Comparison of ENCODE assay signal across 8 cellular contexts in genomic region chr2:10493636-10494281, GRCh38. TPM values are rescaled to one million over a fixed set of nuclear protein-coding genes. Genes with fewer than 3 reads are reported as not detected.
A peak's percentile ranks its signal among the peaks of the same experiment; 100 is the strongest.
DNase-seq lines count a peak whose midpoint lies in the region; ATAC-seq and TF ChIP-seq lines count a peak whose summit lies in the region.

No MANE protein-coding gene starts in this region.

- peaks cover 5% of the 10 kb centered on the region for H3K36me3 Mint-ChIP-seq in chondrocyte (ENCODE audit: low read depth)

- H3K4me3 Mint-ChIP-seq in chondrocyte (ENCODE audit: unreplicated experiment) = no peak overlapping the region

- TF ChIP-seq CTCF in AG09309 (IDR thresholded peaks at IDR 0.05; ENCODE audit: control insufficient read depth, insufficient read depth, low read depth, low read length, missing control alignments) (no peak), chondrocyte (IDR thresholded peaks at IDR 0.05) (no peak)

- ATAC-seq in GM19452 (IDR thresholded peaks at IDR 0.05; ENCODE audit: unreplicated experiment) (peak; percentile 97), HG02970 (IDR thresholded peaks at IDR 0.05; ENCODE audit: low FRiP score, unreplicated experiment) (no peak)

- H3K4me1 Mint-ChIP-seq in chondrocyte (ENCODE audit: low read depth) = peaks cover 12% of the 10 kb centered on the region

- peak; percentile 55 for DNase-seq in AG09309 (ENCODE audit: low read depth)
- DNase-seq in HS-5 (ENCODE audit: low read depth) = peak; percentile 80
- DNase-seq in activated CD4-positive, alpha-beta T cell treated with anti-CD3 and anti-CD28 coated beads for 1 hour = peak; percentile 63
- peak; percentile 68 for DNase-seq in chondrocyte (ENCODE audit: low spot score)
- peak; percentile 65 for DNase-seq in stimulated activated CD4-positive, alpha-beta T cell treated with anti-CD3 and anti-CD28 coated beads, Interleukin-12 subunit alpha, Interleukin-12 subunit beta, amount 100 ng/mL, for 4 hours
- DNase-seq in superior temporal gyrus (ENCODE audit: extremely low spot score) = no peak

- peaks cover 10% of the 10 kb centered on the region for H3K9me3 Mint-ChIP-seq in chondrocyte (ENCODE audit: low read depth)

- H3K27ac Mint-ChIP-seq in chondrocyte (ENCODE audit: unreplicated experiment) = no peak overlapping the region

- no peak overlapping the region for H3K4me3 ChIP-seq in AG09309 (ENCODE audit: control insufficient read depth, low read depth, low read length)

- peaks cover 25% of the 10 kb centered on the region for H3K27me3 Mint-ChIP-seq in chondrocyte (ENCODE audit: low read depth)

RNA-seq across cellular contexts. Expression of gene ODC1, which starts 45.6 kb away (rescaled TPM):
- 44.4 to 65.3 TPM (median 61.6 TPM) in 3 replicates for total RNA-seq in chondrocyte
